ENCODE assay signal across 11 cellular contexts in genomic region chr3:43317461-43318316, GRCh38. TPM values are rescaled to one million over a fixed set of nuclear protein-coding genes. Genes with fewer than 3 reads are reported as not detected.
DNase-seq lines count a peak whose midpoint lies in the region; ATAC-seq and TF ChIP-seq lines count a peak whose summit lies in the region.
"Had no signal": no experiment of that assay in that cellular context is flagged by ENCODE, and none has a peak within 500 bp of the region (broad histone marks: within the 10 kb centered on the region; RNA-seq: fewer than 3 reads in every experiment).

No MANE protein-coding gene starts in this region.

- H3K79me2 ChIP-seq in trophoblast cell (ENCODE audit: control insufficient read depth, insufficient read depth, low read length, poor library complexity): no peaks in the 10 kb centered on the region

- H3K9me3 ChIP-seq in cardiac muscle cell (ENCODE audit: low read depth) (no peaks in the 10 kb centered on the region), trophoblast cell (ENCODE audit: insufficient read depth, low read depth, low read length) (no peaks in the 10 kb centered on the region)

- H3K36me3 Mint-ChIP-seq in CD14-positive monocyte: peaks cover 15 to 39% of the 10 kb centered on the region in 2 donors
- peaks cover 44% of the 10 kb centered on the region for H3K36me3 Mint-ChIP-seq in activated naive CD8-positive, alpha-beta T cell treated with anti-CD3 and anti-CD28 coated beads for 36 hours

- TF ChIP-seq CTCF in CD14-positive monocyte (IDR thresholded peaks at IDR 0.05) (no peak), cardiac muscle cell (IDR thresholded peaks at IDR 0.05; ENCODE audit: low read depth, low read length) (no peak)

- no peak overlapping the region for H4K12ac ChIP-seq in trophoblast cell (ENCODE audit: low read depth, low read length)

- H3K4ac ChIP-seq in trophoblast cell (ENCODE audit: low read depth, low read length): no peak overlapping the region

- no CpG with 5 or more reads among the region's 8 CpGs for WGBS in trophoblast cell (ENCODE audit: extremely low coverage, insufficient coverage, insufficient read length)

- no peak overlapping the region for H2BK120ac ChIP-seq in trophoblast cell (ENCODE audit: insufficient read depth, low read length, poor library complexity)

- H3K36me3 ChIP-seq in cardiac muscle cell (no peaks in the 10 kb centered on the region), trophoblast cell (ENCODE audit: control insufficient read depth in 1 of 2, insufficient read depth in 2 of 2, low read length in 2 of 2) (peaks cover 0 to 2% of the 10 kb centered on the region in 2 experiments)

- no peak overlapping the region for H2BK5ac ChIP-seq in trophoblast cell (ENCODE audit: low read depth, low read length, poor library complexity)

- intact Hi-C loops in CD14-positive monocyte (cut with micrococcal nuclease): no loop called here

- H3K9ac ChIP-seq in trophoblast cell (ENCODE audit: low read length): no peak overlapping the region

- peak overlapping the region; percentile 6 for H3K4me2 ChIP-seq in trophoblast cell (ENCODE audit: low read length)

- peaks cover 0 to 1% (median 1%) of the 10 kb centered on the region in 3 donors for H3K27me3 Mint-ChIP-seq in CD14-positive monocyte (ENCODE audit: low read depth in 3 of 3)
- no peaks in the 10 kb centered on the region for H3K27me3 Mint-ChIP-seq in activated naive CD8-positive, alpha-beta T cell treated with anti-CD3 and anti-CD28 coated beads for 36 hours

- no peak overlapping the region for H4K91ac ChIP-seq in trophoblast cell (ENCODE audit: low read depth, low read length)

- no peak overlapping the region for H4K8ac ChIP-seq in trophoblast cell (ENCODE audit: low read depth, low read length)

- H3K79me1 ChIP-seq in trophoblast cell (ENCODE audit: low read length): no peaks in the 10 kb centered on the region

- no peak overlapping the region for H2BK12ac ChIP-seq in trophoblast cell (ENCODE audit: low read length)

- H2AK5ac ChIP-seq in trophoblast cell (ENCODE audit: low read length): peak overlapping the region; percentile 14

- H3K27ac Mint-ChIP-seq in CD14-positive monocyte: peak overlapping the region in 6 of 7 donors; percentile 54 to 80 (median 70)
- peak overlapping the region; percentile 81 for H3K27ac Mint-ChIP-seq in activated naive CD8-positive, alpha-beta T cell treated with anti-CD3 and anti-CD28 coated beads for 36 hours

- H3K27me3 ChIP-seq in cardiac muscle cell: no peaks in the 10 kb centered on the region
- no peaks in the 10 kb centered on the region for H3K27me3 ChIP-seq in trophoblast cell (ENCODE audit: insufficient read depth, low read length)

- no peak overlapping the region for H2AFZ ChIP-seq in trophoblast cell (ENCODE audit: insufficient read depth, low read length, poor library complexity)

- peak overlapping the region; percentile 8 for H3K18ac ChIP-seq in trophoblast cell (ENCODE audit: low read length)

- H3K27ac ChIP-seq in cardiac muscle cell (peak overlapping the region; percentile 14), trophoblast cell (ENCODE audit: low read depth, low read length) (no peak overlapping the region)

- H3K23ac ChIP-seq in trophoblast cell (ENCODE audit: low read length): no peak overlapping the region

- H3K4me1 ChIP-seq in cardiac muscle cell (ENCODE audit: low read depth): no peaks in the 10 kb centered on the region
- H3K4me1 ChIP-seq in trophoblast cell (ENCODE audit: control insufficient read depth in 1 of 2, insufficient read depth in 2 of 2, low read length in 2 of 2): peaks cover 2 to 9% of the 10 kb centered on the region in 2 experiments

- H3K9me3 Mint-ChIP-seq in CD14-positive monocyte: peaks cover 0 to 3% (median 0%) of the 10 kb centered on the region in 7 donors
- peaks cover 2% of the 10 kb centered on the region for H3K9me3 Mint-ChIP-seq in activated naive CD8-positive, alpha-beta T cell treated with anti-CD3 and anti-CD28 coated beads for 36 hours

- no peak overlapping the region for H3K14ac ChIP-seq in trophoblast cell (ENCODE audit: low read length)

- H3K4me3 ChIP-seq in cardiac muscle cell (no peak overlapping the region), trophoblast cell (ENCODE audit: low read depth, low read length) (no peak overlapping the region)

- no peak overlapping the region for H3K4me3 Mint-ChIP-seq in CD14-positive monocyte
- H3K4me3 Mint-ChIP-seq in activated naive CD8-positive, alpha-beta T cell treated with anti-CD3 and anti-CD28 coated beads for 36 hours: peak overlapping the region; percentile 3

- ATAC-seq in GM18498 (IDR thresholded peaks at IDR 0.05; ENCODE audit: unreplicated experiment) (no peak), HG03354 (IDR thresholded peaks at IDR 0.05; ENCODE audit: poor library complexity, severe bottlenecking, unreplicated experiment) (no peak)

- DNase-seq in CD14-positive monocyte (ENCODE audit: low spot score) (no peak), cardiac muscle cell (ENCODE audit: low read depth in 1 of 2, low spot score in 1 of 2) (peak in 1 of 2 donors; percentile 33), trophoblast cell (no peak), kidney tubule cell (ENCODE audit: low spot score) (no peak), DMS79 treated with DMSO at 0.1 percent for 48 hours (lab: John Stamatoyannopoulos, UW) (no peak)
- DNase-seq in activated naive CD8-positive, alpha-beta T cell treated with anti-CD3 and anti-CD28 coated beads for 36 hours: no peak
- DNase-seq: anterior cingulate cortex; COR-L47; stimulated activated CD4-positive, alpha-beta T cell treated with anti-CD3 and anti-CD28 coated beads, Interleukin-1b, Interleukin-23, amount 100 ng/mL, for 48 hours had no signal

- peaks cover 33% of the 10 kb centered on the region for H3K4me1 Mint-ChIP-seq in CD14-positive monocyte
- H3K4me1 Mint-ChIP-seq in activated naive CD8-positive, alpha-beta T cell treated with anti-CD3 and anti-CD28 coated beads for 36 hours: peaks cover 75% of the 10 kb centered on the region

RNA-seq across cellular contexts. Expression of gene SNRK, which starts 31.3 kb away (rescaled TPM):
- 10 to 100 TPM; 12.8 to 19.7 TPM for polyA plus RNA-seq in CD14-positive monocyte
- total RNA-seq in activated naive CD8-positive, alpha-beta T cell treated with anti-CD3 and anti-CD28 coated beads for 36 hours: 10 to 100 TPM; 26.8 to 29.3 TPM
- total RNA-seq in cardiac muscle cell: 10.6 and 15.6 TPM in 2 replicates
- 4.6 and 5.8 TPM in 2 replicates for polyA plus RNA-seq in cardiac muscle cell
- polyA plus RNA-seq in trophoblast cell (2013): 11.8 and 12.6 TPM in 2 replicates
